Comparison of ENCODE assay signal across 1 cellular context in genomic region chr17:75877752-75878173, GRCh38.
TF ChIP-seq lines count a peak whose summit lies in the region.

No MANE protein-coding gene starts in this region.

TF ChIP-seq in SK-N-SH, 30 proteins besides CTCF, POLR2A, EP300 and RAD21 (continued from another document):
- no peak for TF ChIP-seq MEF2A (IDR thresholded peaks at IDR 0.05; ENCODE audit: borderline replicate concordance, low read depth)
- TF ChIP-seq FOXJ3 (CRISPR knock-in tag; IDR thresholded peaks at IDR 0.05), result no peak
- no peak; the same call in 1 of the 2 replicates for TF ChIP-seq SMC3 (IDR thresholded peaks at IDR 0.05; ENCODE audit: low read depth, low read length)
- no peak for TF ChIP-seq SIN3A (IDR thresholded peaks at IDR 0.05; ENCODE audit: borderline replicate concordance, low read depth, low read length)
- no peak for TF ChIP-seq PBX3 (IDR thresholded peaks at IDR 0.05)
TF ChIP-seq in SK-N-SH: peak in this region for 3.
